Comparison of ENCODE assay signal across 12 cellular contexts in genomic region chr10:117652228-117653169, GRCh38.
DNase-seq lines count a peak whose midpoint lies in the region; ATAC-seq, FAIRE-seq and TF ChIP-seq lines count a peak whose summit lies in the region.
"Had no signal": no experiment of that assay in that cellular context is flagged by ENCODE, and none has a peak within 500 bp of the region (broad histone marks: within the 10 kb centered on the region; RNA-seq: fewer than 3 reads in every experiment).

No MANE protein-coding gene starts in this region.

- H3K36me3 ChIP-seq in GM23248 (ENCODE audit: low read depth) (no peaks in the 10 kb centered on the region), keratinocyte (ENCODE audit: control insufficient read depth in 2 of 2, extremely low read depth in 1 of 2, insufficient read depth in 2 of 2, low read length in 2 of 2) (no peaks in the 10 kb centered on the region), colonic mucosa (no peaks in the 10 kb centered on the region)

- H3K4me3 ChIP-seq in GM23248 (no peak overlapping the region), keratinocyte (ENCODE audit: control insufficient read depth in 2 of 3, extremely low read depth in 1 of 3, insufficient read depth in 2 of 3, low read depth in 1 of 3, low read length in 3 of 3) (no peak overlapping the region), colonic mucosa (no peak overlapping the region)
- H3K4me3 ChIP-seq: lung, skin epidermis had no signal

- H2AFZ ChIP-seq in GM23248 (no peak overlapping the region), keratinocyte (ENCODE audit: control insufficient read depth, low read length) (no peak overlapping the region)

- dilution Hi-C loops in keratinocyte (cut with MboI; ENCODE audit: extremely low pct_ligation_motif_present, low sequenced_read_pairs): no loop called here

- H3K79me2 ChIP-seq in GM23248 (ENCODE audit: insufficient read depth): no peaks in the 10 kb centered on the region
- no peaks in the 10 kb centered on the region for H3K79me2 ChIP-seq in keratinocyte (ENCODE audit: control insufficient read depth, insufficient read depth, low read length)

- H3K9ac ChIP-seq in GM23248 (peak overlapping the region; percentile 37), keratinocyte (ENCODE audit: control insufficient read depth, extremely low read depth, insufficient read depth, low read length) (no peak overlapping the region), colonic mucosa (ENCODE audit: low read depth in 2 of 2, low read length in 2 of 2) (no peak overlapping the region)

- no peaks in the 10 kb centered on the region for H3K9me3 ChIP-seq in GM23248 (ENCODE audit: low read depth)
- peaks cover 5% of the 10 kb centered on the region for H3K9me3 ChIP-seq in keratinocyte (ENCODE audit: control insufficient read depth, low read depth, low read length)
- H3K9me3 ChIP-seq in colonic mucosa: no peaks in the 10 kb centered on the region

- no peak for TF ChIP-seq CTCF in keratinocyte (optimal IDR thresholded peaks at IDR 0.05 in 1 of 3, IDR thresholded peaks at IDR 0.05 in 1 of 3, conservative IDR thresholded peaks at IDR 0.05 in 1 of 3; ENCODE audit: extremely low read depth in 1 of 3, insufficient read depth in 2 of 3, low read length in 3 of 3)
- no peak for TF ChIP-seq CTCF in colonic mucosa (IDR thresholded peaks at IDR 0.05)

- H3K27ac ChIP-seq in GM23248: peak overlapping the region; percentile 57
- peak overlapping the region; percentile 27 for H3K27ac ChIP-seq in keratinocyte (ENCODE audit: control insufficient read depth, insufficient read depth, low read length)
- no peak overlapping the region for H3K27ac ChIP-seq in colonic mucosa

- DNase-seq in GM23248 (no peak), keratinocyte (ENCODE audit: low read depth, low spot score) (no peak), kidney glomerular epithelial cell (lab: John Stamatoyannopoulos, UW) (no peak), cortex of kidney (lab: John Stamatoyannopoulos, UW) (no peak), colonic mucosa (no peak)
- DNase-seq: activated CD4-positive, alpha-beta T cell treated with anti-CD3 and anti-CD28 coated beads for 1 hour; NCI-H526 had no signal

- ATAC-seq in GM19324 (IDR thresholded peaks at IDR 0.05; ENCODE audit: low FRiP score, unreplicated experiment) (peak; percentile 4), HG03432 (IDR thresholded peaks at IDR 0.05; ENCODE audit: unreplicated experiment) (peak; percentile 31)
- ATAC-seq: HepG2 had no signal

- H3K4me2 ChIP-seq in GM23248 (ENCODE audit: unreplicated experiment) (peak overlapping the region; percentile 46), keratinocyte (ENCODE audit: control insufficient read depth, extremely low read depth, insufficient read depth, low read depth, low read length) (peak overlapping the region; percentile 1)

- intact Hi-C loops in colonic mucosa (cut with DNase I): no loop called here

- no peak for FAIRE-seq in keratinocyte (lab: Jason Lieb, UNC)
- FAIRE-seq: HepG2 had no signal

- peaks cover 7% of the 10 kb centered on the region for H3F3A ChIP-seq in GM23248 (ENCODE audit: insufficient read depth)

- no peaks in the 10 kb centered on the region for H3K9me2 ChIP-seq in GM23248 (ENCODE audit: insufficient read depth)

- 89 to 95% methylated on average over 3 of the region's 3 CpGs for WGBS in GM23248 (ENCODE audit: low coverage in 1 of 2, low lambda C conversion rate in 2 of 2, missing lambda C conversion rate in 2 of 2), 2 experiments

- no peaks in the 10 kb centered on the region for H3K9me1 ChIP-seq in keratinocyte (ENCODE audit: control insufficient read depth, extremely low read depth, insufficient read depth, low read length)

- H3K27me3 ChIP-seq in GM23248 (replicated peaks; ENCODE audit: insufficient read depth) (no peaks in the 10 kb centered on the region), keratinocyte (ENCODE audit: control insufficient read depth, extremely low read depth, insufficient read depth, low read length) (no peaks in the 10 kb centered on the region), colonic mucosa (no peaks in the 10 kb centered on the region)

- H3K4me1 ChIP-seq in GM23248 (ENCODE audit: insufficient read depth) (peaks cover 13% of the 10 kb centered on the region), keratinocyte (ENCODE audit: control insufficient read depth, extremely low read depth, insufficient read depth, low read length) (peaks cover 12% of the 10 kb centered on the region), colonic mucosa (no peaks in the 10 kb centered on the region)

- H4K20me1 ChIP-seq in GM23248 (ENCODE audit: insufficient read depth) (no peaks in the 10 kb centered on the region), keratinocyte (ENCODE audit: control insufficient read depth, extremely low read depth, insufficient read depth, low read length) (no peaks in the 10 kb centered on the region)

- in situ Hi-C loops in GM23248 (cut with MboI): no loop called here
